In genomic region chr2:46939596-46940359, GRCh38 we compare ENCODE assay signal across 8 cellular contexts. TPM values are rescaled to one million over a fixed set of nuclear protein-coding genes. Genes with fewer than 3 reads are reported as not detected.
DNase-seq lines count a peak whose midpoint lies in the region; ATAC-seq and TF ChIP-seq lines count a peak whose summit lies in the region.

No MANE protein-coding gene starts in this region.

- H3K4me1 Mint-ChIP-seq in T-helper 17 cell = peaks cover 35% of the 10 kb centered on the region

- H2AFZ ChIP-seq in hepatocyte (peak overlapping the region; percentile 48), smooth muscle cell (ENCODE audit: low read depth) (peak overlapping the region; percentile 6)

- peak overlapping the region; percentile 90 for H3K4me3 Mint-ChIP-seq in T-helper 17 cell

- H3K4me2 ChIP-seq in hepatocyte (peak overlapping the region; percentile 76), smooth muscle cell (peak overlapping the region; percentile 82)

- no peaks in the 10 kb centered on the region for H3K9me2 ChIP-seq in hepatocyte (replicated peaks; ENCODE audit: insufficient read depth)

- H3K79me2 ChIP-seq in hepatocyte (peaks cover 32% of the 10 kb centered on the region), smooth muscle cell (ENCODE audit: low read depth) (peaks cover 31% of the 10 kb centered on the region)

- H4K20me1 ChIP-seq in hepatocyte (ENCODE audit: insufficient read depth, poor library complexity, severe bottlenecking) (no peaks in the 10 kb centered on the region), smooth muscle cell (ENCODE audit: low read depth) (peaks cover 23% of the 10 kb centered on the region)

- 66% methylated on average over 13 of the region's 13 CpGs for WGBS in hepatocyte (ENCODE audit: low lambda C conversion rate, missing lambda C conversion rate)
- WGBS in smooth muscle cell (ENCODE audit: low lambda C conversion rate) = 35% methylated on average over 13 of the region's 13 CpGs

- H3K27me3 ChIP-seq in H7 (ENCODE audit: control insufficient read depth, insufficient read depth, low read length) (peaks cover 7% of the 10 kb centered on the region), hepatocyte (no peaks in the 10 kb centered on the region), smooth muscle cell (ENCODE audit: low read depth) (no peaks in the 10 kb centered on the region)

- H3K36me3 ChIP-seq in H7 (replicated peaks; ENCODE audit: control insufficient read depth, insufficient read depth, low read length) (no peaks in the 10 kb centered on the region), hepatocyte (replicated peaks; ENCODE audit: insufficient read depth, low read depth) (no peaks in the 10 kb centered on the region), smooth muscle cell (ENCODE audit: low read depth) (no peaks in the 10 kb centered on the region)

- ATAC-seq in T-helper 17 cell (no peak), GM19023 (IDR thresholded peaks at IDR 0.05; ENCODE audit: unreplicated experiment) (no peak), HG02970 (IDR thresholded peaks at IDR 0.05; ENCODE audit: low FRiP score, unreplicated experiment) (no peak), GM21367 (IDR thresholded peaks at IDR 0.05; ENCODE audit: unreplicated experiment) (no peak)

- H3K4me3 ChIP-seq in H7 (ENCODE audit: insufficient read depth, low read depth, low read length) (no peak overlapping the region), hepatocyte (no peak overlapping the region), smooth muscle cell (peak overlapping the region; percentile 96)

- no peaks in the 10 kb centered on the region for H3K27me3 Mint-ChIP-seq in T-helper 17 cell

- no peaks in the 10 kb centered on the region for H3K9me3 ChIP-seq in T-helper 17 cell (ENCODE audit: control insufficient read depth, low read length, poor library complexity, severe bottlenecking)
- no peaks in the 10 kb centered on the region for H3K9me3 ChIP-seq in hepatocyte (ENCODE audit: low read depth)
- no peaks in the 10 kb centered on the region for H3K9me3 ChIP-seq in smooth muscle cell (replicated peaks; ENCODE audit: low read depth)

- TF ChIP-seq CTCF in hepatocyte (IDR thresholded peaks at IDR 0.05; ENCODE audit: poor library complexity) = no peak
- TF ChIP-seq CTCF in smooth muscle cell (IDR thresholded peaks at IDR 0.05; ENCODE audit: borderline replicate concordance, insufficient read depth, poor library complexity, severe bottlenecking) = no peak

- H3K4me1 ChIP-seq in hepatocyte (ENCODE audit: insufficient read depth) (peaks cover 27% of the 10 kb centered on the region), smooth muscle cell (ENCODE audit: low read depth) (peaks cover 26% of the 10 kb centered on the region)

- H3K27ac ChIP-seq in hepatocyte = peak overlapping the region; percentile 99
- peak overlapping the region; percentile 98 for H3K27ac ChIP-seq in smooth muscle cell (ENCODE audit: low read depth)

- H3K36me3 Mint-ChIP-seq in T-helper 17 cell (ENCODE audit: low read depth) = no peaks in the 10 kb centered on the region

- peak overlapping the region; percentile 96 for H3K9ac ChIP-seq in smooth muscle cell (ENCODE audit: low read depth)

- no peaks in the 10 kb centered on the region for H3F3A ChIP-seq in smooth muscle cell (ENCODE audit: low read depth)

- DNase-seq in H7 = peak; percentile 20
- no peak for DNase-seq in T-helper 17 cell
- DNase-seq in hepatocyte (ENCODE audit: low spot score) = no peak
- DNase-seq in smooth muscle cell (lab: John Stamatoyannopoulos, UW; ENCODE audit: unreplicated experiment) = no peak
- no peak for DNase-seq in SKM-1 (lab: John Stamatoyannopoulos, UW; ENCODE audit: unreplicated experiment)

- H3K27ac Mint-ChIP-seq in T-helper 17 cell = peak overlapping the region; percentile 90

RNA-seq across cellular contexts. Expression of gene TTC7A, which starts 1.2 kb away (rescaled TPM):
- 14.5 and 17.4 TPM in 2 replicates for total RNA-seq in H7 (2014; rRNA removed; shearing (Covaris generic))
- total RNA-seq in T-helper 17 cell = 10 to 100 TPM; 56.3 to 63.0 TPM
- 13.7 and 14.7 TPM in 2 replicates for total RNA-seq in hepatocyte
- polyA plus RNA-seq in hepatocyte = 20.4 and 24.2 TPM in 2 replicates
- 10.2 and 10.6 TPM in 2 replicates for total RNA-seq in smooth muscle cell
- polyA plus RNA-seq in smooth muscle cell = 10.1 and 12.8 TPM in 2 replicates

RNA-seq across cellular contexts. Expression of gene MCFD2, which starts 24.2 kb away (rescaled TPM):
- total RNA-seq in H7 (2014; rRNA removed; shearing (Covaris generic)) = 65.5 and 76.3 TPM in 2 replicates
- total RNA-seq in T-helper 17 cell (10 to 100 TPM; 29.0 to 41.9 TPM), hepatocyte (196 and 203 TPM in 2 replicates), smooth muscle cell (167 and 232 TPM in 2 replicates)
- polyA plus RNA-seq in hepatocyte (144 and 161 TPM in 2 replicates), smooth muscle cell (100 and 107 TPM in 2 replicates)
